In genomic region chr4:24768604-24769003, GRCh38 we compare ENCODE assay signal across 1 cellular context.
TF ChIP-seq lines count a peak whose summit lies in the region.

No MANE protein-coding gene starts in this region.

TF ChIP-seq in GM23338, 12 proteins besides CTCF, POLR2A, EP300 and RAD21 (continued from another document):
- TF ChIP-seq REST (IDR thresholded peaks at IDR 0.05; ENCODE audit: unreplicated experiment) = no peak
